Comparison of ENCODE assay signal across 9 cellular contexts in genomic region chr3:125154800-125155269, GRCh38. TPM values are rescaled to one million over a fixed set of nuclear protein-coding genes. Genes with fewer than 3 reads are reported as not detected.
DNase-seq lines count a peak whose midpoint lies in the region; ATAC-seq and TF ChIP-seq lines count a peak whose summit lies in the region.
"Had no signal": no experiment of that assay in that cellular context is flagged by ENCODE, and none has a peak within 500 bp of the region (broad histone marks: within the 10 kb centered on the region; RNA-seq: fewer than 3 reads in every experiment).

No MANE protein-coding gene starts in this region.

- H3K4me3 Mint-ChIP-seq in central memory CD8-positive, alpha-beta T cell = peak overlapping the region; percentile 65
- H3K4me3 Mint-ChIP-seq in stimulated activated naive CD8-positive, alpha-beta T cell treated with anti-CD3 and anti-CD28 coated beads, Interleukin-15, amount 100 ng/mL, for 72 hours = peak overlapping the region; percentile 28 to 64

- peak; percentile 17 for DNase-seq in stimulated activated CD4-positive, alpha-beta T cell treated with anti-CD3 and anti-CD28 coated beads, Interleukin-12 subunit alpha, Interleukin-12 subunit beta, amount 100 ng/mL, for 4 hours
- DNase-seq in stimulated activated CD4-positive, alpha-beta T cell treated with anti-CD3 and anti-CD28 coated beads, Interleukin-4, amount 100 ng/mL, for 1 hour = no peak
- no peak for DNase-seq in Panc1 (ENCODE audit: low read depth, low spot score)
- DNase-seq in central memory CD8-positive, alpha-beta T cell (ENCODE audit: low spot score in 2 of 2) = no peak
- peak in 1 of 2 donors; percentile 46 for DNase-seq in stimulated activated naive CD8-positive, alpha-beta T cell treated with anti-CD3 and anti-CD28 coated beads, Interleukin-15, amount 100 ng/mL, for 72 hours
- DNase-seq in breast epithelium (ENCODE audit: low spot score in 2 of 2) = no peak
- no peak for DNase-seq in NCI-H1092 treated with DMSO at 0.1 percent for 48 hours (lab: John Stamatoyannopoulos, UW)

- no TSS peak for BruUV-seq in Panc1 (replicated peaks; lab: Mats Ljungman, UMichigan)

- intact Hi-C loops in Panc1 (cut with micrococcal nuclease; ENCODE audit: unreplicated experiment) (loop anchor here (5.0 to 10.0 kb wide), 2 partner anchors 103 to 280 kb away; no protein-coding TSS in a partner anchor), breast epithelium (cut with DNase I; ENCODE audit: low total_unique reads) (no loop called here)

- H3K4me1 ChIP-seq in Panc1 (ENCODE audit: control insufficient read depth, insufficient read depth, low read length) = peaks cover 6% of the 10 kb centered on the region
- no peaks in the 10 kb centered on the region for H3K4me1 ChIP-seq in breast epithelium

- no peaks in the 10 kb centered on the region for H3K27me3 ChIP-seq in Panc1 (ENCODE audit: control insufficient read depth, insufficient read depth, low read length)
- no peaks in the 10 kb centered on the region for H3K27me3 ChIP-seq in breast epithelium

- H3K27ac ChIP-seq in Panc1 (ENCODE audit: low read length) (peak overlapping the region; percentile 60; the same call in 1 of the 2 replicates), breast epithelium (no peak overlapping the region)

- H3K4me3 ChIP-seq in Panc1 (ENCODE audit: low read depth in 2 of 2, low read length in 2 of 2) (no peak overlapping the region), breast epithelium (no peak overlapping the region)

- peaks cover 8% of the 10 kb centered on the region for H3K4me1 Mint-ChIP-seq in central memory CD8-positive, alpha-beta T cell
- H3K4me1 Mint-ChIP-seq in stimulated activated naive CD8-positive, alpha-beta T cell treated with anti-CD3 and anti-CD28 coated beads, Interleukin-15, amount 100 ng/mL, for 72 hours = peaks cover 18% of the 10 kb centered on the region

- no peak overlapping the region for H3K27ac Mint-ChIP-seq in central memory CD8-positive, alpha-beta T cell (ENCODE audit: low read depth)
- H3K27ac Mint-ChIP-seq in stimulated activated naive CD8-positive, alpha-beta T cell treated with anti-CD3 and anti-CD28 coated beads, Interleukin-15, amount 100 ng/mL, for 72 hours = peak overlapping the region; percentile 21 to 93

- TF ChIP-seq POLR2A in breast epithelium (IDR thresholded peaks at IDR 0.05) = no peak

- TF ChIP-seq CTCF in Panc1 (IDR thresholded peaks at IDR 0.05) = no peak
- no peak for TF ChIP-seq CTCF in breast epithelium (IDR thresholded peaks at IDR 0.05)

- POLR2A ChIA-PET in Panc1 (lab: Charles Lee) = interaction anchor here (0.6 kb wide), 1 partner anchor 121 kb away, joined by 8 read pairs; no protein-coding TSS in a partner anchor

- H3K9me3 ChIP-seq in Panc1 (ENCODE audit: control insufficient read depth, insufficient read depth, low read depth, low read length) (no peaks in the 10 kb centered on the region), breast epithelium (no peaks in the 10 kb centered on the region)

- no peaks in the 10 kb centered on the region for H3K27me3 Mint-ChIP-seq in central memory CD8-positive, alpha-beta T cell
- peaks cover 21% of the 10 kb centered on the region for H3K27me3 Mint-ChIP-seq in stimulated activated naive CD8-positive, alpha-beta T cell treated with anti-CD3 and anti-CD28 coated beads, Interleukin-15, amount 100 ng/mL, for 72 hours

- H3K36me3 ChIP-seq in Panc1 (ENCODE audit: control insufficient read depth, insufficient read depth, low read length) (no peaks in the 10 kb centered on the region), breast epithelium (no peaks in the 10 kb centered on the region)

- H3K9me3 Mint-ChIP-seq in central memory CD8-positive, alpha-beta T cell = no peaks in the 10 kb centered on the region
- H3K9me3 Mint-ChIP-seq in stimulated activated naive CD8-positive, alpha-beta T cell treated with anti-CD3 and anti-CD28 coated beads, Interleukin-15, amount 100 ng/mL, for 72 hours = no peaks in the 10 kb centered on the region

- ATAC-seq in Panc1 (no peak), HG02642 (IDR thresholded peaks at IDR 0.05; ENCODE audit: poor library complexity, unreplicated experiment) (no peak)
- no peak for ATAC-seq in central memory CD8-positive, alpha-beta T cell (replicated peaks; ENCODE audit: extremely low read depth, poor library complexity, severe bottlenecking)
- peak; percentile 71 for ATAC-seq in stimulated activated naive CD8-positive, alpha-beta T cell treated with anti-CD3 and anti-CD28 coated beads, Interleukin-15, amount 100 ng/mL, for 72 hours
- ATAC-seq: Right ventricle myocardium inferior had no signal

- H3K36me3 Mint-ChIP-seq in central memory CD8-positive, alpha-beta T cell (ENCODE audit: insufficient read depth) = no peaks in the 10 kb centered on the region

- in situ Hi-C loops in Panc1 (cut with HindIII; ENCODE audit: low pct_unique_long_range_greater_than_20kb, low sequenced_read_pairs) = no loop called here

- CTCF ChIA-PET in Panc1 (lab: Charles Lee) = no interaction called here

RNA-seq across cellular contexts. Expression of gene SLC12A8, which starts 57.7 kb away (rescaled TPM):
- total RNA-seq in Panc1 (2021; ENCODE audit: unreplicated experiment) (7.0 TPM), breast epithelium (10 to 100 TPM in 1 of 3 donors, 1 to 10 TPM in 1, under 1 TPM in 1; 0.48 to 12.5 (median 9.8) TPM)
- 3.1 TPM for polyA plus RNA-seq in Panc1 (2012; ENCODE audit: insufficient read length)
